8 cellular contexts compared by ENCODE assay signal in the genomic region with DNA sequence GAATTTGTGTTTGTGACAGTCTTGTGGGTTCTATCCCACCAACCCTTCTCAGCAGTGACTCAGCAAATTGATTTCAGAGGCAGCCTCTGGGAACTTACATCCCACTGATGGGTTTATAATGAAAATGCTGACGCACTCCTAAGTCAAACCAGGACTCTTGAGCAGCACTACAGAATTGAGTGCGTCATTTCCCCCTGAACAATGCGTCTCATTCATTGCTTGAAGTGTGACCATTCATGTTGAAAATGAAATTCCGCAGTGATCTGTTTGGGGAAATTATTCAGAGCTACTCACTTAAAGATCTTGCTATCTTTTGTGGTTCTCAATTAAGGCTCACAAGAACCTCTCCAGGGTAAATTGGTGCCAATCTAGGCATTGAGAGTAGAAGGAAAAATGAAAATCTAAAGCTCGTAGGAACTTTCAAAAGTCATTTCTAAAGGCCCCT.
DNase-seq lines count a peak whose midpoint lies in the region; ATAC-seq and TF ChIP-seq lines count a peak whose summit lies in the region.

No MANE protein-coding gene starts in this region.

- no peaks in the 10 kb centered on the region for H3K36me3 ChIP-seq in upper lobe of left lung

- POLR2A ChIA-PET in AG04450 (lab: Yijun Ruan, JAX): no interaction called here

- no peak overlapping the region for H3K27ac Mint-ChIP-seq in activated T-helper 17 cell treated with anti-CD3 and anti-CD28 coated beads, Interleukin-2, amount 50 U/mL, for 72 hours
- H3K27ac Mint-ChIP-seq in type B pancreatic cell: no peak overlapping the region

- no peak for TF ChIP-seq EP300 in upper lobe of left lung (IDR thresholded peaks at IDR 0.05)

- DNase-seq in AG04450 (ENCODE audit: low read depth, low spot score) (peak; percentile 34), upper lobe of left lung (no peak), SW 1271 (lab: John Stamatoyannopoulos, UW) (no peak), HuH-7 (ENCODE audit: low spot score) (no peak), type B pancreatic cell (ENCODE audit: extremely low spot score, unreplicated experiment) (no peak)

- ATAC-seq in GM19025 (IDR thresholded peaks at IDR 0.05; ENCODE audit: low read depth, unreplicated experiment): peak; percentile 98
- peak; percentile 95 for ATAC-seq in HG03066 (IDR thresholded peaks at IDR 0.05; ENCODE audit: low read depth, unreplicated experiment)
- peak; percentile 95 for ATAC-seq in activated T-helper 17 cell treated with anti-CD3 and anti-CD28 coated beads, Interleukin-2, amount 50 U/mL, for 72 hours (replicated peaks)
- no peak for ATAC-seq in upper lobe of left lung (ENCODE audit: low FRiP score in 2 of 2)

- H3K9me3 Mint-ChIP-seq in activated T-helper 17 cell treated with anti-CD3 and anti-CD28 coated beads, Interleukin-2, amount 50 U/mL, for 72 hours: no peaks in the 10 kb centered on the region
- peaks cover 11% of the 10 kb centered on the region for H3K9me3 Mint-ChIP-seq in type B pancreatic cell

- CTCF ChIA-PET in AG04450 (lab: Charles Lee): interaction anchor here (2.0 kb wide), 2 partner anchors 15 to 21 kb away, joined by 4 to 13 read pairs; no protein-coding TSS in a partner anchor

- TF ChIP-seq CTCF in AG04450 (IDR thresholded peaks at IDR 0.05; ENCODE audit: low read depth, low read length) (no peak), upper lobe of left lung (IDR thresholded peaks at IDR 0.05) (no peak), type B pancreatic cell (conservative IDR thresholded peaks at IDR 0.05) (no peak)

- TF ChIP-seq POLR2A in upper lobe of left lung (IDR thresholded peaks at IDR 0.05): no peak

- H3K4me3 Mint-ChIP-seq in activated T-helper 17 cell treated with anti-CD3 and anti-CD28 coated beads, Interleukin-2, amount 50 U/mL, for 72 hours: no peak overlapping the region
- H3K4me3 Mint-ChIP-seq in type B pancreatic cell: no peak overlapping the region

- H3K27ac ChIP-seq in AG04450 (ENCODE audit: low read depth, low read length): no peak overlapping the region
- no peak overlapping the region for H3K27ac ChIP-seq in upper lobe of left lung

- H3K27me3 ChIP-seq in AG04450 (ENCODE audit: control insufficient read depth, insufficient read depth, low read length): no peaks in the 10 kb centered on the region
- H3K27me3 ChIP-seq in upper lobe of left lung: no peaks in the 10 kb centered on the region

- H3K36me3 Mint-ChIP-seq in activated T-helper 17 cell treated with anti-CD3 and anti-CD28 coated beads, Interleukin-2, amount 50 U/mL, for 72 hours (ENCODE audit: low read depth): no peaks in the 10 kb centered on the region
- no peaks in the 10 kb centered on the region for H3K36me3 Mint-ChIP-seq in type B pancreatic cell

- no peaks in the 10 kb centered on the region for H3K4me1 ChIP-seq in upper lobe of left lung

- H3K27me3 Mint-ChIP-seq in activated T-helper 17 cell treated with anti-CD3 and anti-CD28 coated beads, Interleukin-2, amount 50 U/mL, for 72 hours: peaks cover 25% of the 10 kb centered on the region
- no peaks in the 10 kb centered on the region for H3K27me3 Mint-ChIP-seq in type B pancreatic cell

- no peaks in the 10 kb centered on the region for H3K4me1 Mint-ChIP-seq in activated T-helper 17 cell treated with anti-CD3 and anti-CD28 coated beads, Interleukin-2, amount 50 U/mL, for 72 hours
- H3K4me1 Mint-ChIP-seq in type B pancreatic cell (ENCODE audit: unreplicated experiment): peaks cover 6% of the 10 kb centered on the region

- H3K4me3 ChIP-seq in AG04450 (ENCODE audit: low read depth, low read length) (no peak overlapping the region), upper lobe of left lung (no peak overlapping the region)

- H3K9me3 ChIP-seq in AG04450 (ENCODE audit: control insufficient read depth, insufficient read depth, low read length) (no peaks in the 10 kb centered on the region), upper lobe of left lung (no peaks in the 10 kb centered on the region)

- WGBS in upper lobe of left lung, 2 donors: 48 to 67% methylated on average over 5 of the region's 5 CpGs

Comparison
In these comparisons a context has a peak if more than half of its experiments do, and no peak if none do; other contexts are left out.
1. ATAC-seq: peak in GM19025 (single experiment), HG03066 (single experiment) and activated T-helper 17 cell treated with anti-CD3 and anti-CD28 coated beads, Interleukin-2, amount 50 U/mL, for 72 hours (single experiment); none in upper lobe of left lung (0 of 2).